ENCODE assay signal across 14 cellular contexts in genomic region chr9:129867138-129868032, GRCh38. TPM values are rescaled to one million over a fixed set of nuclear protein-coding genes. Genes with fewer than 3 reads are reported as not detected.
DNase-seq lines count a peak whose midpoint lies in the region; ATAC-seq and TF ChIP-seq lines count a peak whose summit lies in the region.
"Had no signal": no experiment of that assay in that cellular context is flagged by ENCODE, and none has a peak within 500 bp of the region (broad histone marks: within the 10 kb centered on the region; RNA-seq: fewer than 3 reads in every experiment).

No MANE protein-coding gene starts in this region.

- POLR2A ChIA-PET in A673 (lab: Charles Lee; ENCODE audit: low non-redundant PET): no interaction called here
- POLR2A ChIA-PET in activated CD4-positive, alpha-beta memory T cell treated with anti-CD3 and anti-CD28 coated beads, Interleukin-2, amount 10 ng/mL, durations not matched to agents 7 days and 5 days (lab: Charles Lee): interaction anchor here (1.0 to 12.5 kb wide), 9 partner anchors 21 to 186 kb away, joined by 3 to 301 read pairs (median 4); partner anchors contain the start of genes C9orf78, FNBP1, GPR107 and TOR1A

- peaks cover 71% of the 10 kb centered on the region for H3K36me3 Mint-ChIP-seq in activated CD4-positive, alpha-beta memory T cell treated with anti-CD3 and anti-CD28 coated beads, Interleukin-2, amount 10 ng/mL, durations not matched to agents 7 days and 5 days (ENCODE audit: low read depth)

- peaks cover 91% of the 10 kb centered on the region for H3K4me1 Mint-ChIP-seq in activated CD4-positive, alpha-beta memory T cell treated with anti-CD3 and anti-CD28 coated beads, Interleukin-2, amount 10 ng/mL, durations not matched to agents 7 days and 5 days

- H3K4me1 ChIP-seq in A673 (ENCODE audit: insufficient read depth, low read length, poor library complexity, severe bottlenecking) (peaks cover 13% of the 10 kb centered on the region), foreskin keratinocyte (peaks cover 11% of the 10 kb centered on the region)
- H3K4me1 ChIP-seq: vagina had no signal

- H3K36me3 ChIP-seq in A673 (ENCODE audit: insufficient read depth, low read length, poor library complexity, severe bottlenecking): no peaks in the 10 kb centered on the region

- intact Hi-C loops in A673 (cut with micrococcal nuclease; ENCODE audit: unreplicated experiment): no loop called here

- H3K27ac ChIP-seq in A673 (ENCODE audit: low read depth, low read length, poor library complexity, severe bottlenecking) (peak overlapping the region; percentile 23), foreskin keratinocyte (no peak overlapping the region)
- H3K27ac ChIP-seq: C4-2B, vagina had no signal

- no peaks in the 10 kb centered on the region for H3K9me3 ChIP-seq in A673 (ENCODE audit: low read depth, low read length, poor library complexity, severe bottlenecking)
- H3K9me3 ChIP-seq: vagina had no signal

- no peaks in the 10 kb centered on the region for H3K27me3 Mint-ChIP-seq in activated CD4-positive, alpha-beta memory T cell treated with anti-CD3 and anti-CD28 coated beads, Interleukin-2, amount 10 ng/mL, durations not matched to agents 7 days and 5 days
- H3K27me3 Mint-ChIP-seq: dendritic cell treated with granulocyte-macrophage colony-stimulating factor and Interleukin-4, amounts not matched to agents 40 ng/mL and 50 ng/mL, for 4 days had no signal

- H3K9me3 Mint-ChIP-seq in activated CD4-positive, alpha-beta memory T cell treated with anti-CD3 and anti-CD28 coated beads, Interleukin-2, amount 10 ng/mL, durations not matched to agents 7 days and 5 days: no peaks in the 10 kb centered on the region
- H3K9me3 Mint-ChIP-seq: dendritic cell treated with granulocyte-macrophage colony-stimulating factor and Interleukin-4, amounts not matched to agents 40 ng/mL and 50 ng/mL, for 4 days; HFFc6 had no signal

- peak overlapping the region; percentile 84 for H3K27ac Mint-ChIP-seq in activated CD4-positive, alpha-beta memory T cell treated with anti-CD3 and anti-CD28 coated beads, Interleukin-2, amount 10 ng/mL, durations not matched to agents 7 days and 5 days
- H3K27ac Mint-ChIP-seq: dendritic cell treated with granulocyte-macrophage colony-stimulating factor and Interleukin-4, amounts not matched to agents 40 ng/mL and 50 ng/mL, for 4 days; HFFc6 had no signal

- CTCF ChIA-PET in A673 (lab: Charles Lee): no interaction called here
- CTCF ChIA-PET in activated CD4-positive, alpha-beta memory T cell treated with anti-CD3 and anti-CD28 coated beads, Interleukin-2, amount 10 ng/mL, durations not matched to agents 7 days and 5 days (lab: Charles Lee): interaction anchor here (0.6 to 3.4 kb wide), 2 partner anchors 18 to 110 kb away, joined by 3 to 13 read pairs; no protein-coding TSS in a partner anchor

- H3K4me3 ChIP-seq in A673 (ENCODE audit: low read depth, low read length, poor library complexity, severe bottlenecking) (no peak overlapping the region), GM12875 (ENCODE audit: low read depth, low read length) (no peak overlapping the region)
- H3K4me3 ChIP-seq: vagina had no signal

- no TSS peak for BruUV-seq in A673 (replicated peaks; lab: Mats Ljungman, UMichigan)

- ATAC-seq in foreskin keratinocyte: no peak
- ATAC-seq in GM21717 (IDR thresholded peaks at IDR 0.05; ENCODE audit: unreplicated experiment): no peak
- ATAC-seq: Panc1 had no signal

- H3K27me3 ChIP-seq in A673 (replicated peaks; ENCODE audit: insufficient read depth, low read depth, low read length, poor library complexity): no peaks in the 10 kb centered on the region
- no peaks in the 10 kb centered on the region for H3K27me3 ChIP-seq in foreskin keratinocyte
- H3K27me3 ChIP-seq: vagina had no signal

- no peak for DNase-seq in A673 (ENCODE audit: low spot score)
- no peak for DNase-seq in activated CD4-positive, alpha-beta memory T cell treated with anti-CD3 and anti-CD28 coated beads, Interleukin-2, amount 10 ng/mL, durations not matched to agents 7 days and 5 days
- DNase-seq in foreskin keratinocyte: no peak
- DNase-seq in GM19240 (ENCODE audit: insufficient read length, low spot score): no peak
- no peak for DNase-seq in 8988T
- DNase-seq in DMS79 (lab: John Stamatoyannopoulos, UW): no peak
- DNase-seq: activated gamma-delta T cell, HFFc6 had no signal

- TF ChIP-seq CTCF in A673 (conservative IDR thresholded peaks at IDR 0.05; ENCODE audit: low read depth, low read length) (0 out of 2 replicates have a peak, but pooled peaks have one; percentile 31), GM12875 (IDR thresholded peaks at IDR 0.05; ENCODE audit: borderline replicate concordance, insufficient read depth, low read depth, low read length) (0 out of 2 replicates have a peak, but pooled peaks have one; percentile 10), foreskin keratinocyte (conservative IDR thresholded peaks at IDR 0.05) (peak; percentile 24)

- H3K4me3 Mint-ChIP-seq in activated CD4-positive, alpha-beta memory T cell treated with anti-CD3 and anti-CD28 coated beads, Interleukin-2, amount 10 ng/mL, durations not matched to agents 7 days and 5 days: peak overlapping the region; percentile 30
- H3K4me3 Mint-ChIP-seq: dendritic cell treated with granulocyte-macrophage colony-stimulating factor and Interleukin-4, amounts not matched to agents 40 ng/mL and 50 ng/mL, for 4 days; HFFc6 had no signal

RNA-seq across cellular contexts. Expression of gene USP20, which starts 32.1 kb away (rescaled TPM):
- total RNA-seq in A673 (2021): 17.1 and 21.0 TPM in 2 replicates
- 10 to 100 TPM; 86.4 to 87.6 TPM for total RNA-seq in activated CD4-positive, alpha-beta memory T cell treated with anti-CD3 and anti-CD28 coated beads, Interleukin-2, amount 10 ng/mL, durations not matched to agents 7 days and 5 days
- 8.3 and 8.6 TPM in 2 replicates for total RNA-seq in foreskin keratinocyte
- 9.4 and 10.4 TPM in 2 replicates for polyA plus RNA-seq in foreskin keratinocyte

RNA-seq across cellular contexts. Expression of gene C9orf78, which starts 32.3 kb away (rescaled TPM):
- total RNA-seq in A673 (2021) (52.6 and 60.4 TPM in 2 replicates), foreskin keratinocyte (45.5 and 50.4 TPM in 2 replicates)
- 10 to 100 TPM; 61.6 to 66.2 TPM for total RNA-seq in activated CD4-positive, alpha-beta memory T cell treated with anti-CD3 and anti-CD28 coated beads, Interleukin-2, amount 10 ng/mL, durations not matched to agents 7 days and 5 days
- polyA plus RNA-seq in foreskin keratinocyte: 52.7 and 54.2 TPM in 2 replicates

RNA-seq across cellular contexts. Expression of gene TOR1A, which starts 43.4 kb away (rescaled TPM):
- total RNA-seq in A673 (2021) (42.8 and 46.3 TPM in 2 replicates), foreskin keratinocyte (37.2 and 37.3 TPM in 2 replicates)
- 10 to 100 TPM; 54.6 to 56.9 TPM for total RNA-seq in activated CD4-positive, alpha-beta memory T cell treated with anti-CD3 and anti-CD28 coated beads, Interleukin-2, amount 10 ng/mL, durations not matched to agents 7 days and 5 days
- polyA plus RNA-seq in foreskin keratinocyte: 34.5 and 37.4 TPM in 2 replicates
